ENCODE assay signal across 8 cellular contexts in the genomic region with DNA sequence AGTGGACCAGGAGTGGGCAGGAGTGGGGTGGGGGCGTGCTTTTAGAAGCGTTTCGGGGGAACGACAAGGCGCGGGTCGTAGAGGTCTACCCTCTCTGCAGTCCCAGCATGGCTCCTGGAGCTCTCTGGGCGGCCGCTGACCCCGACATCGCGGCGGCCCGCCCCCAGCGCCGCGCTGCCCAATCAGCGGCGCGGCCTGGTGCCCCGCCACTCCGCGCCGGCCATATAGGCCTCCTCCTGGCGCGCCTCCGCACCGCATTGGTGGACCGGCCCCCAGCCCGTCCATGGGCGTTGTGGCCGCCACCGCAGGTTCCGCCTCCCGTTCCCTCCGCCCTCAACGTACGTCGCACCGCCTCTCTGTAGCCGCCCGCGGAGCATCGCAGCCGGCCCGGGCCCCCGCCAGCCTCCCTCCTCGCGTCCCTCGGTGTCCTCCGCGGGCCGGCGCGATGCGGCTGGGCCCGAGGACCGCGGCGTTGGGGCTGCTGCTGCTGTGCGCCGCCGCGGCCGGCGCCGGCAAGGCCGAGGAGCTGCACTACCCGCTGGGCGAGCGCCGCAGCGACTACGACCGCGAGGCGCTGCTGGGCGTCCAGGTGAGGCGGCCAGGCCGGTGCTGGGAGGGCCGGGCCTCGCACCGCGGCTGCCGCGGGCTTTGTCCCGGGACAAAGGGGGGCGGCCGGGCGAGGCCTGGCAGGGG. TPM values are rescaled to one million over a fixed set of nuclear protein-coding genes. Genes with fewer than 3 reads are reported as not detected.
A peak's percentile ranks its signal among the peaks of the same experiment; 100 is the strongest.
DNase-seq lines count a peak whose midpoint lies in the region; ATAC-seq and TF ChIP-seq lines count a peak whose summit lies in the region.

A gene with protein sequence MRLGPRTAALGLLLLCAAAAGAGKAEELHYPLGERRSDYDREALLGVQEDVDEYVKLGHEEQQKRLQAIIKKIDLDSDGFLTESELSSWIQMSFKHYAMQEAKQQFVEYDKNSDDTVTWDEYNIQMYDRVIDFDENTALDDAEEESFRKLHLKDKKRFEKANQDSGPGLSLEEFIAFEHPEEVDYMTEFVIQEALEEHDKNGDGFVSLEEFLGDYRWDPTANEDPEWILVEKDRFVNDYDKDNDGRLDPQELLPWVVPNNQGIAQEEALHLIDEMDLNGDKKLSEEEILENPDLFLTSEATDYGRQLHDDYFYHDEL (plus strand): TSS at position 353 of the 693 bp plus-strand sequence. CDS start 93 bp downstream, at position 446.

- no peaks in the 10 kb centered on the region for H3K27me3 ChIP-seq in adipocyte (replicated peaks; ENCODE audit: control insufficient read depth, insufficient read depth, low read length)
- H3K27me3 ChIP-seq in cardiac muscle cell = no peaks in the 10 kb centered on the region
- no peaks in the 10 kb centered on the region for H3K27me3 ChIP-seq in parathyroid adenoma (ENCODE audit: control insufficient read depth, insufficient read depth, low read length)
- no peaks in the 10 kb centered on the region for H3K27me3 ChIP-seq in tibial artery

- intact Hi-C loops in tibial artery (cut with DNase I; ENCODE audit: low total_unique reads) = no loop called here

- in situ Hi-C loops in GM13976 (cut with MboI; ENCODE audit: low sequenced_read_pairs, unreplicated experiment) = no loop called here

- H3K27ac ChIP-seq in cardiac muscle cell = peak within 1 kb of the TSS; percentile 87
- peak within 1 kb of the TSS; percentile 61 for H3K27ac ChIP-seq in parathyroid adenoma
- peak within 1 kb of the TSS; percentile 82 to 86 for H3K27ac ChIP-seq in tibial artery

- TF ChIP-seq CTCF in GM13976 (IDR thresholded peaks at IDR 0.05; ENCODE audit: borderline replicate concordance, control extremely low read depth, extremely low read depth, insufficient read depth, missing control alignments) (no peak), cardiac muscle cell (IDR thresholded peaks at IDR 0.05; ENCODE audit: low read depth, low read length) (no peak), parathyroid adenoma (IDR thresholded peaks at IDR 0.05) (no peak), tibial artery (IDR thresholded peaks at IDR 0.05) (no peak)

- peak within 1 kb of the TSS; percentile 94 for H2AFZ ChIP-seq in parathyroid adenoma

- H3K4me3 ChIP-seq in adipocyte (ENCODE audit: low read length) (peak within 1 kb of the TSS; percentile 90), cardiac muscle cell (peak within 1 kb of the TSS; percentile 73), parathyroid adenoma (ENCODE audit: low read depth, low read length) (peak within 1 kb of the TSS; percentile 74), tibial artery (peak within 1 kb of the TSS; percentile 81 to 95)

- peaks cover 15% of the 10 kb centered on the region for H3K36me3 ChIP-seq in adipocyte (ENCODE audit: control insufficient read depth, insufficient read depth, low read length, severe bottlenecking)
- peaks cover 22% of the 10 kb centered on the region for H3K36me3 ChIP-seq in cardiac muscle cell
- no peaks in the 10 kb centered on the region for H3K36me3 ChIP-seq in parathyroid adenoma (ENCODE audit: control insufficient read depth, insufficient read depth, low read length)
- H3K36me3 ChIP-seq in tibial artery = peaks cover 6 to 18% (median 12%) of the 10 kb centered on the region in 3 donors

- DNase-seq in GM13976 (ENCODE audit: low spot score) = peak; percentile 95
- DNase-seq in NCI-H1436 treated with DMSO at 0.1 percent for 48 hours (lab: John Stamatoyannopoulos, UW) = peak; percentile 66
- DNase-seq in T follicular helper cell (ENCODE audit: low read depth) = peak; percentile 83
- peak; percentile 98 for DNase-seq in adipocyte (ENCODE audit: low read depth)
- DNase-seq in cardiac muscle cell (ENCODE audit: low read depth in 1 of 2, low spot score in 1 of 2) = peak; percentile 97 to 98
- DNase-seq in tibial artery = peak; percentile 94 to 97

- peak within 1 kb of the TSS; percentile 96 for H3K4me2 ChIP-seq in parathyroid adenoma (ENCODE audit: low read length)

- ATAC-seq in HG02852 (IDR thresholded peaks at IDR 0.05; ENCODE audit: unreplicated experiment) = peak; percentile 98

- peaks cover 18% of the 10 kb centered on the region for H3K4me1 ChIP-seq in adipocyte (ENCODE audit: control insufficient read depth, insufficient read depth, low read length)
- peaks cover 13% of the 10 kb centered on the region for H3K4me1 ChIP-seq in cardiac muscle cell (ENCODE audit: low read depth)
- H3K4me1 ChIP-seq in parathyroid adenoma = no peaks in the 10 kb centered on the region
- H3K4me1 ChIP-seq in tibial artery = peaks cover 0 to 19% (median 8%) of the 10 kb centered on the region in 4 donors

- peak within 1 kb of the TSS; percentile 88 for H3K9ac ChIP-seq in adipocyte (ENCODE audit: low read length)
- H3K9ac ChIP-seq in parathyroid adenoma = peak within 1 kb of the TSS; percentile 53

- no peaks in the 10 kb centered on the region for H3K9me3 ChIP-seq in adipocyte (ENCODE audit: control insufficient read depth, low read length)
- no peaks in the 10 kb centered on the region for H3K9me3 ChIP-seq in cardiac muscle cell (ENCODE audit: low read depth)
- no peaks in the 10 kb centered on the region for H3K9me3 ChIP-seq in parathyroid adenoma (ENCODE audit: control insufficient read depth, low read length)
- no peaks in the 10 kb centered on the region for H3K9me3 ChIP-seq in tibial artery

- peaks cover 2% of the 10 kb centered on the region for H3K79me2 ChIP-seq in parathyroid adenoma

RNA-seq across cellular contexts. Expression of the gene that starts here (rescaled TPM):
- 68.4 and 73.4 TPM in 2 replicates for total RNA-seq in cardiac muscle cell
- 150 and 160 TPM in 2 replicates for polyA plus RNA-seq in cardiac muscle cell

Comparison
In these comparisons a context has a peak if more than half of its experiments do, and no peak if none do; other contexts are left out.
1. Peak in every context shown above with its lines: DNase-seq, ATAC-seq, H3K4me3 ChIP-seq and H3K27ac ChIP-seq.